ENCODE assay signal across 8 cellular contexts in the genomic region with DNA sequence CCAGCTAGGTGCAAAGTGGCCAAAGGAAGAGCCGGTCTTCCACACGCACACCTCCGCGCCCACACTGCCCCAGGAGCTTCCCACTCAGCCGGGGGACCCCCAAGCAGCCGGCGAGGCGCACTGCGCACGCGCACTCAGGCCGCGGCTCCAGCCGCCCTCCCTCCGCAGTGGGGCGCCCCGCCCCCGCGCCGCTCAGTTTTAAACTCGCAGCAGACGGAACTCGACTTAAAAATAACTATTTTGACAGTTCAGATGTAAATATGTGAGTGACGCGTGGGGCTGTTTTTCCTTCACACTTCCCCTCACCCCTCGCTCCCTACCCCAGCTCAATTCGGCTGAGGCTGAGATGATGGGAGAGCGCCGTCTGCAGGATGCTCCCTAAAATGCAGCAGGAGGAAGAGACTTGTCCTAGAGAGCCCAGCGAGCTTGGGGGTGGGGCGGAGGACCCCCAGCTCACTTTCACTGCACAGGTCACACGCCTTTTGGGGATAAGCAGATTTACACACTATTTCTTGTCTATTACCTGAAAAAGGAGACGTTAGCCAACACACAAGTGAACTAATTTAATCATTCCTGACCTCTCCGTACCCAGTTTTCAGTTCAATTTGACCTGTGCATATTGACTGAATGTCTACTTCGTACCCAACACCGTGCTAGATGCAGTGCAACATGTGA. TPM values are rescaled to one million over a fixed set of nuclear protein-coding genes. Genes with fewer than 3 reads are reported as not detected.
DNase-seq lines count a peak whose midpoint lies in the region; ATAC-seq, FAIRE-seq and TF ChIP-seq lines count a peak whose summit lies in the region.

No MANE protein-coding gene starts in this region.

- peaks cover 0 to 16% of the 10 kb centered on the region in 2 experiments; a peak in 1 of 4 replicates for H3K4me1 ChIP-seq in HCT116 (ENCODE audit: control insufficient read depth in 1 of 2, insufficient read depth in 2 of 2, low read length in 2 of 2)
- H3K4me1 ChIP-seq in gastrocnemius medialis: peaks cover 0 to 5% of the 10 kb centered on the region in 2 donors

- no peak for TF ChIP-seq POLR2A in HCT116 (IDR thresholded peaks at IDR 0.05; ENCODE audit: borderline replicate concordance, extremely low read depth, insufficient read depth, insufficient read length)
- TF ChIP-seq POLR2A in gastrocnemius medialis (IDR thresholded peaks at IDR 0.05): no peak

- in situ Hi-C loops in gastrocnemius medialis (cut with MboI; ENCODE audit: low sequenced_read_pairs in 4 of 4): no loop called here

- intact Hi-C loops in HCT116 (cut with micrococcal nuclease) (no loop called here), gastrocnemius medialis (cut with DNase I; ENCODE audit: low total_unique reads) (loop anchor here (1.0 kb wide), 1 partner anchor 33 kb away; no protein-coding TSS in a partner anchor)

- H3K27ac ChIP-seq in AG04450 (ENCODE audit: low read depth, low read length) (no peak overlapping the region), HCT116 (ENCODE audit: low read depth, low read length) (no peak overlapping the region), gastrocnemius medialis (peak overlapping the region in 3 of 4 donors; percentile 48 to 64 (median 55))

- H3K79me2 ChIP-seq in HCT116 (ENCODE audit: insufficient read depth, low read length): no peaks in the 10 kb centered on the region

- no peaks in the 10 kb centered on the region for H3K9me2 ChIP-seq in HCT116 (ENCODE audit: insufficient read depth)

- no peak for DNase-seq in AG04450 (ENCODE audit: low read depth, low spot score)
- no peak for DNase-seq in HCT116 (ENCODE audit: low read depth, low spot score)
- peak in 4 of 5 experiments; percentile 21 to 49 (median 30) for DNase-seq in T-helper 2 cell
- peak; percentile 77 for DNase-seq in astrocyte of the hippocampus (ENCODE audit: low read depth, low spot score)
- DNase-seq in gastrocnemius medialis: peak in 1 of 2 donors; percentile 48
- no peak for DNase-seq in frontal cortex (ENCODE audit: low spot score in 2 of 2)
- no peak for DNase-seq in NCI-H524 (lab: John Stamatoyannopoulos, UW)

- no peak overlapping the region for H3K9ac ChIP-seq in HCT116 (ENCODE audit: low read length)

- peak overlapping the region; percentile 71 for H3K4me2 ChIP-seq in HCT116 (ENCODE audit: low read length)

- H3K9me3 ChIP-seq in AG04450 (ENCODE audit: control insufficient read depth, insufficient read depth, low read length) (no peaks in the 10 kb centered on the region), HCT116 (ENCODE audit: control insufficient read depth in 1 of 2, insufficient read depth in 1 of 2, low read depth in 1 of 2, low read length in 2 of 2) (no peaks in the 10 kb centered on the region), gastrocnemius medialis (no peaks in the 10 kb centered on the region)

- FAIRE-seq in frontal cortex (lab: Jason Lieb, UNC): no peak

- H3K36me3 ChIP-seq in HCT116 (ENCODE audit: control insufficient read depth in 1 of 2, insufficient read depth in 2 of 2, low read length in 2 of 2) (no peaks in the 10 kb centered on the region), gastrocnemius medialis (no peaks in the 10 kb centered on the region)

- H3K27me3 ChIP-seq in AG04450 (ENCODE audit: control insufficient read depth, insufficient read depth, low read length): peaks cover 38% of the 10 kb centered on the region
- no peaks in the 10 kb centered on the region for H3K27me3 ChIP-seq in HCT116 (ENCODE audit: insufficient read depth, low read length)
- no peaks in the 10 kb centered on the region for H3K27me3 ChIP-seq in gastrocnemius medialis

- H3K4me3 ChIP-seq in AG04450 (ENCODE audit: low read depth, low read length) (peak overlapping the region; percentile 66), HCT116 (replicated peaks in 1 of 2; ENCODE audit: low read depth in 1 of 2, low read length in 2 of 2) (peak overlapping the region; percentile 24 to 47), iPS-11a (ENCODE audit: low read depth, low read length) (peak overlapping the region; percentile 59), gastrocnemius medialis (peak overlapping the region; percentile 50 to 72 (median 64))

- no peaks in the 10 kb centered on the region for H4K20me1 ChIP-seq in HCT116 (ENCODE audit: insufficient read depth)

- no TSS peak for BruUV-seq in HCT116 (replicated peaks; lab: Mats Ljungman, UMichigan)

- peak; percentile 81 for ATAC-seq in HCT116
- peak; percentile 80 to 82 for ATAC-seq in gastrocnemius medialis

- RAD21 ChIA-PET in HCT116 (lab: Charles Lee; ENCODE audit: low non-redundant PET in 1 of 2, low total read pairs in 2 of 2, uncharacterized antibody in 2 of 2, unreplicated experiment in 2 of 2): interaction anchor here (1.1 to 2.0 kb wide), 3 partner anchors 34 to 55 kb away, joined by 3 to 7 read pairs (median 3); no protein-coding TSS in a partner anchor

- POLR2A ChIA-PET in AG04450 (lab: Yijun Ruan, JAX): no interaction called here
- POLR2A ChIA-PET in HCT116 (lab: Charles Lee): interaction anchor here (1.6 kb wide), 1 partner anchor 10 kb away, joined by 12 read pairs; no protein-coding TSS in a partner anchor

- TF ChIP-seq RAD21 in HCT116 (IDR thresholded peaks at IDR 0.05; ENCODE audit: low read depth): peak; percentile 61

- H2AFZ ChIP-seq in HCT116 (ENCODE audit: low read depth, low read length, poor library complexity, severe bottlenecking): no peak overlapping the region

- TF ChIP-seq CTCF in AG04450 (IDR thresholded peaks at IDR 0.05; ENCODE audit: low read depth, low read length) (peak; percentile 98), HCT116 (IDR thresholded peaks at IDR 0.05 in 2 of 3, conservative IDR thresholded peaks at IDR 0.05 in 1 of 3; ENCODE audit: borderline replicate concordance in 1 of 3, insufficient read depth in 1 of 3, low read depth in 2 of 3, low read length in 2 of 3) (peak; percentile 75 to 85 (median 84); a peak in 5 of 6 replicates), gastrocnemius medialis (IDR thresholded peaks at IDR 0.05 in 4 of 5, conservative IDR thresholded peaks at IDR 0.05 in 1 of 5) (peak; percentile 62 to 88 (median 79))

- CTCF ChIA-PET in AG04450 (lab: Charles Lee) (interaction anchor here (0.6 to 3.0 kb wide), 42 partner anchors 9 to 516 kb away, joined by 3 to 43 read pairs (median 5); a partner anchor contains a TSS), HCT116 (lab: Charles Lee) (interaction anchor here (0.6 to 2.6 kb wide), 13 partner anchors 10 to 159 kb away, joined by 3 to 24 read pairs (median 6); no protein-coding TSS in a partner anchor)

TF ChIP-seq in HCT116, 20 proteins besides CTCF, POLR2A, EP300 and RAD21 (continues in another document):
- TF ChIP-seq SRF (IDR thresholded peaks at IDR 0.05; ENCODE audit: low read depth): no peak
- TF ChIP-seq, protein P1, sequence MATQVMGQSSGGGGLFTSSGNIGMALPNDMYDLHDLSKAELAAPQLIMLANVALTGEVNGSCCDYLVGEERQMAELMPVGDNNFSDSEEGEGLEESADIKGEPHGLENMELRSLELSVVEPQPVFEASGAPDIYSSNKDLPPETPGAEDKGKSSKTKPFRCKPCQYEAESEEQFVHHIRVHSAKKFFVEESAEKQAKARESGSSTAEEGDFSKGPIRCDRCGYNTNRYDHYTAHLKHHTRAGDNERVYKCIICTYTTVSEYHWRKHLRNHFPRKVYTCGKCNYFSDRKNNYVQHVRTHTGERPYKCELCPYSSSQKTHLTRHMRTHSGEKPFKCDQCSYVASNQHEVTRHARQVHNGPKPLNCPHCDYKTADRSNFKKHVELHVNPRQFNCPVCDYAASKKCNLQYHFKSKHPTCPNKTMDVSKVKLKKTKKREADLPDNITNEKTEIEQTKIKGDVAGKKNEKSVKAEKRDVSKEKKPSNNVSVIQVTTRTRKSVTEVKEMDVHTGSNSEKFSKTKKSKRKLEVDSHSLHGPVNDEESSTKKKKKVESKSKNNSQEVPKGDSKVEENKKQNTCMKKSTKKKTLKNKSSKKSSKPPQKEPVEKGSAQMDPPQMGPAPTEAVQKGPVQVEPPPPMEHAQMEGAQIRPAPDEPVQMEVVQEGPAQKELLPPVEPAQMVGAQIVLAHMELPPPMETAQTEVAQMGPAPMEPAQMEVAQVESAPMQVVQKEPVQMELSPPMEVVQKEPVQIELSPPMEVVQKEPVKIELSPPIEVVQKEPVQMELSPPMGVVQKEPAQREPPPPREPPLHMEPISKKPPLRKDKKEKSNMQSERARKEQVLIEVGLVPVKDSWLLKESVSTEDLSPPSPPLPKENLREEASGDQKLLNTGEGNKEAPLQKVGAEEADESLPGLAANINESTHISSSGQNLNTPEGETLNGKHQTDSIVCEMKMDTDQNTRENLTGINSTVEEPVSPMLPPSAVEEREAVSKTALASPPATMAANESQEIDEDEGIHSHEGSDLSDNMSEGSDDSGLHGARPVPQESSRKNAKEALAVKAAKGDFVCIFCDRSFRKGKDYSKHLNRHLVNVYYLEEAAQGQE (IDR thresholded peaks at IDR 0.05; ENCODE audit: low read depth): no peak
- no peak for TF ChIP-seq ZFX (IDR thresholded peaks at IDR 0.05)
- no peak for TF ChIP-seq YY1 (IDR thresholded peaks at IDR 0.05; ENCODE audit: extremely low read depth, insufficient replicate concordance, low read depth, low read length)
- TF ChIP-seq CBX3 (IDR thresholded peaks at IDR 0.05; ENCODE audit: low read depth): no peak
- TF ChIP-seq SIN3A (IDR thresholded peaks at IDR 0.05; ENCODE audit: low read depth): no peak
- no peak for TF ChIP-seq CEBPB (IDR thresholded peaks at IDR 0.05; ENCODE audit: low read depth)

RNA-seq across cellular contexts. Expression of a gene that starts 8.9 kb away (rescaled TPM):
- not detected in 2 replicates for polyA plus RNA-seq in AG04450 (2011; rRNA removed)
- 0.52 and 0.60 TPM in 2 replicates for polyA minus RNA-seq in AG04450 (2011; rRNA and poly(A)+ RNA removed)
- 11.9 TPM for total RNA-seq in HCT116 (2021; ENCODE audit: unreplicated experiment)
- 14.9 and 21.8 TPM in 2 replicates for polyA plus RNA-seq in HCT116 (2012)
- total RNA-seq in gastrocnemius medialis: not detected
- total RNA-seq in frontal cortex: 2.4 TPM

RNA-seq across cellular contexts. Expression of a gene that starts 25.1 kb away (rescaled TPM):
- polyA plus RNA-seq in AG04450 (2011; rRNA removed): 0.06 and 0.07 TPM in 2 replicates
- 0.32 and 0.35 TPM in 2 replicates for polyA minus RNA-seq in AG04450 (2011; rRNA and poly(A)+ RNA removed)
- total RNA-seq in HCT116 (2021; ENCODE audit: unreplicated experiment) (3.9 TPM), gastrocnemius medialis (not detected), frontal cortex (0.41 TPM)
- polyA plus RNA-seq in HCT116 (2012): 3.2 and 4.4 TPM in 2 replicates

Comparison
In these comparisons a context has a peak if more than half of its experiments do, and no peak if none do; other contexts are left out.
1. DNase-seq: peak in T-helper 2 cell (4 of 5) and astrocyte of the hippocampus (single experiment); none in AG04450 (single experiment), HCT116 (single experiment), frontal cortex (0 of 2) and NCI-H524 (0 of 2).
2. H3K27ac ChIP-seq: peak in gastrocnemius medialis (3 of 4); none in AG04450 (single experiment) and HCT116 (single experiment).
3. Peak in every context shown above with its lines, with median percentiles within 50 percentile points of each other: H3K4me3 ChIP-seq and CTCF ChIP-seq.